ENCODE assay signal across 8 cellular contexts in genomic region chr6:89281779-89282246, GRCh38. TPM values are rescaled to one million over a fixed set of nuclear protein-coding genes. Genes with fewer than 3 reads are reported as not detected.
DNase-seq lines count a peak whose midpoint lies in the region; ATAC-seq, FAIRE-seq and TF ChIP-seq lines count a peak whose summit lies in the region.
"Had no signal": no experiment of that assay in that cellular context is flagged by ENCODE, and none has a peak within 500 bp of the region (broad histone marks: within the 10 kb centered on the region; RNA-seq: fewer than 3 reads in every experiment).

No MANE protein-coding gene starts in this region.

- H3K9ac ChIP-seq in H1 (replicated peaks in 1 of 4; ENCODE audit: extremely low read depth in 1 of 4, low read depth in 3 of 4, low read length in 3 of 4): no peak overlapping the region

- 72% methylated on average over 10 of the region's 10 CpGs; no CpG with 5 or more reads in 1 of the 2 experiments for WGBS in H1 (ENCODE audit: extremely low coverage in 1 of 2, insufficient coverage in 1 of 2, insufficient read length in 1 of 2, insufficient replicate concordance in 2 of 2, low coverage in 1 of 2, low lambda C conversion rate in 2 of 2, missing lambda C conversion rate in 1 of 2), 2 experiments
- 64 to 77% (median 70%) methylated on average over 10 of the region's 10 CpGs for WGBS in psoas muscle, 3 donors

- H4K8ac ChIP-seq in H1 (ENCODE audit: extremely low read depth, insufficient read depth, low read length): no peak overlapping the region

- ATAC-seq in GM21360 (IDR thresholded peaks at IDR 0.05; ENCODE audit: unreplicated experiment) (peak; percentile 96), HG03457 (IDR thresholded peaks at IDR 0.05; ENCODE audit: unreplicated experiment) (peak; percentile 83), psoas muscle (peak; percentile 42 to 73 (median 58))
- ATAC-seq: body of pancreas had no signal

- no peak overlapping the region for H2BK15ac ChIP-seq in H1 (ENCODE audit: low read length)

- H4K20me1 ChIP-seq in H1 (replicated peaks in 1 of 2; ENCODE audit: control insufficient read depth in 1 of 2, insufficient read depth in 2 of 2, low read length in 2 of 2): no peaks in the 10 kb centered on the region

- H3K23ac ChIP-seq in H1 (ENCODE audit: insufficient read length): no peak overlapping the region

- H2BK5ac ChIP-seq in H1 (ENCODE audit: low read depth, low read length): no peak overlapping the region; the same call in 1 of the 2 replicates

- no peaks in the 10 kb centered on the region for H3K79me1 ChIP-seq in H1 (ENCODE audit: low read depth, low read length)

- H3K36me3 ChIP-seq in H1 (ENCODE audit: control insufficient read depth in 2 of 4, insufficient read depth in 4 of 4, low read length in 3 of 4): no peaks in the 10 kb centered on the region
- H3K36me3 ChIP-seq in psoas muscle (ENCODE audit: insufficient read depth in 1 of 2, low read depth in 1 of 2): no peaks in the 10 kb centered on the region

- no peak overlapping the region for H2BK20ac ChIP-seq in H1 (ENCODE audit: low read length)

- no peak overlapping the region for H4K91ac ChIP-seq in H1 (replicated peaks; ENCODE audit: insufficient read length, low read length)

- H3K4ac ChIP-seq in H1 (replicated peaks; ENCODE audit: insufficient read length, low read depth, low read length): no peak overlapping the region

- H2AFZ ChIP-seq in H1 (ENCODE audit: low read length): 0 out of 2 replicates have a peak overlapping the region, but pooled peaks have one; percentile 45

- TF ChIP-seq EP300 in H1 (IDR thresholded peaks at IDR 0.05; ENCODE audit: borderline replicate concordance in 1 of 2, low read depth in 2 of 2, low read length in 2 of 2): no peak

- CTCF ChIA-PET in H1 (lab: Charles Lee; ENCODE audit: partially characterized antibody): interaction anchor here (0.5 to 4.0 kb wide), 36 partner anchors 9 to 305 kb away, joined by 3 to 57 read pairs (median 4); no protein-coding TSS in a partner anchor

- no peak overlapping the region for H4K5ac ChIP-seq in H1 (ENCODE audit: insufficient read length, low read depth, low read length)

- TF ChIP-seq RAD21 in H1 (IDR thresholded peaks at IDR 0.05 in 1 of 2, conservative IDR thresholded peaks at IDR 0.05 in 1 of 2; ENCODE audit: low read depth in 2 of 2, low read length in 2 of 2): peak; percentile 55 to 63

- DNase-seq in GM10266 (ENCODE audit: extremely low spot score): peak; percentile 83
- DNase-seq in SKM-1 treated with dmso at 0.1 percent for 144 hours (lab: John Stamatoyannopoulos, UW; ENCODE audit: unreplicated experiment): peak; percentile 88
- peak; percentile 49 to 81 for DNase-seq in H1 (ENCODE audit: low read depth in 1 of 2, low spot score in 2 of 2)
- no peak for DNase-seq in psoas muscle
- no peak for DNase-seq in NCI-H1105 treated with DMSO at 0.1 percent for 48 hours (lab: John Stamatoyannopoulos, UW)

- POLR2A ChIA-PET in H1 (lab: Charles Lee; ENCODE audit: partially characterized antibody): no interaction called here

- H3K4me3 ChIP-seq in H1 (ENCODE audit: extremely low read depth in 1 of 4, insufficient read depth in 2 of 4, low read depth in 3 of 4, low read length in 4 of 4): no peak overlapping the region
- no peak overlapping the region for H3K4me3 ChIP-seq in psoas muscle
- H3K4me3 ChIP-seq: body of pancreas had no signal

- no peak overlapping the region for H3K18ac ChIP-seq in H1 (ENCODE audit: extremely low read depth, low read length)

- no peak overlapping the region for H2AK5ac ChIP-seq in H1 (ENCODE audit: low read depth, low read length)

- H3K9me3 ChIP-seq in H1 (ENCODE audit: insufficient read depth in 2 of 2, low read depth in 1 of 2, low read length in 1 of 2) (no peaks in the 10 kb centered on the region), psoas muscle (no peaks in the 10 kb centered on the region)
- H3K9me3 ChIP-seq: body of pancreas had no signal

- peaks cover 0 to 1% (median 0%) of the 10 kb centered on the region in 4 experiments; a peak in 1 of 7 replicates for H3K27me3 ChIP-seq in H1 (replicated peaks in 1 of 4; ENCODE audit: control insufficient read depth in 3 of 4, extremely low read depth in 1 of 4, insufficient read depth in 3 of 4, low read length in 3 of 4)
- H3K27me3 ChIP-seq in psoas muscle (ENCODE audit: insufficient read depth in 3 of 3, low read length in 2 of 3): no peaks in the 10 kb centered on the region
- H3K27me3 ChIP-seq: body of pancreas had no signal

- peak; percentile 68 for TF ChIP-seq CTCF in GM10266 (IDR thresholded peaks at IDR 0.05; ENCODE audit: control insufficient read depth, insufficient read depth, low read depth, missing control alignments)
- TF ChIP-seq CTCF in H1 (IDR thresholded peaks at IDR 0.05; ENCODE audit: control extremely low read depth in 1 of 3, insufficient read depth in 1 of 3, low read depth in 1 of 3, low read length in 3 of 3): peak; percentile 67 to 98 (median 96)
- TF ChIP-seq CTCF in psoas muscle (IDR thresholded peaks at IDR 0.05): peak; percentile 34

- no peak overlapping the region for H3K56ac ChIP-seq in H1 (replicated peaks; ENCODE audit: insufficient read length, low read depth, low read length)

- H3K23me2 ChIP-seq in H1 (ENCODE audit: low read depth, low read length): no peaks in the 10 kb centered on the region

- TF ChIP-seq POLR2A in H1 (IDR thresholded peaks at IDR 0.05; ENCODE audit: control extremely low read depth in 1 of 2, low read depth in 2 of 2, low read length in 2 of 2): no peak

- no peak overlapping the region for H2BK120ac ChIP-seq in H1 (replicated peaks; ENCODE audit: low read depth, low read length)

- no peak overlapping the region for H3K14ac ChIP-seq in H1 (ENCODE audit: insufficient read length)

- H2BK12ac ChIP-seq in H1 (ENCODE audit: low read depth, low read length): no peak overlapping the region; the same call in 1 of the 2 replicates

- H3K27ac ChIP-seq in H1 (ENCODE audit: low read depth, low read length) (no peak overlapping the region), psoas muscle (no peak overlapping the region)
- H3K27ac ChIP-seq: body of pancreas had no signal

- peaks cover 0 to 11% (median 2%) of the 10 kb centered on the region in 4 experiments; a peak in 4 of 7 replicates for H3K4me1 ChIP-seq in H1 (replicated peaks in 1 of 4; ENCODE audit: control insufficient read depth in 3 of 4, insufficient read depth in 4 of 4, low read length in 3 of 4)
- no peaks in the 10 kb centered on the region for H3K4me1 ChIP-seq in psoas muscle
- H3K4me1 ChIP-seq: body of pancreas had no signal

- H3K4me2 ChIP-seq in H1 (ENCODE audit: insufficient read depth in 1 of 2, low read depth in 2 of 2, low read length in 2 of 2): no peak overlapping the region

- intact Hi-C loops in psoas muscle (cut with DNase I): no loop called here

- H3K79me2 ChIP-seq in H1 (ENCODE audit: control insufficient read depth in 1 of 2, insufficient read depth in 2 of 2, low read length in 2 of 2): no peaks in the 10 kb centered on the region

- peak; percentile 98 for FAIRE-seq in H1 (lab: Jason Lieb, UNC)

TF ChIP-seq in H1, 55 proteins besides CTCF, POLR2A, EP300 and RAD21:
- no peak for TF ChIP-seq TCF12 (IDR thresholded peaks at IDR 0.05; ENCODE audit: low read depth, low read length)
- no peak for TF ChIP-seq SP1 (IDR thresholded peaks at IDR 0.05; ENCODE audit: low read depth, low read length)
- TF ChIP-seq, protein P1, sequence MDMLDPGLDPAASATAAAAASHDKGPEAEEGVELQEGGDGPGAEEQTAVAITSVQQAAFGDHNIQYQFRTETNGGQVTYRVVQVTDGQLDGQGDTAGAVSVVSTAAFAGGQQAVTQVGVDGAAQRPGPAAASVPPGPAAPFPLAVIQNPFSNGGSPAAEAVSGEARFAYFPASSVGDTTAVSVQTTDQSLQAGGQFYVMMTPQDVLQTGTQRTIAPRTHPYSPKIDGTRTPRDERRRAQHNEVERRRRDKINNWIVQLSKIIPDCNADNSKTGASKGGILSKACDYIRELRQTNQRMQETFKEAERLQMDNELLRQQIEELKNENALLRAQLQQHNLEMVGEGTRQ (IDR thresholded peaks at IDR 0.05; ENCODE audit: low read length): no peak
- TF ChIP-seq PHF8 (conservative IDR thresholded peaks at IDR 0.05; ENCODE audit: low read depth, low read length): no peak
- 0 out of 2 replicates have a peak, but pooled peaks have one; percentile 30 for TF ChIP-seq YY1 (IDR thresholded peaks at IDR 0.05; ENCODE audit: low read depth, low read length)
- no peak for TF ChIP-seq SIX5 (IDR thresholded peaks at IDR 0.05; ENCODE audit: low read depth, low read length)
- TF ChIP-seq NRF1 (IDR thresholded peaks at IDR 0.05; ENCODE audit: low read depth, low read length): no peak
- TF ChIP-seq KDM5A (IDR thresholded peaks at IDR 0.05; ENCODE audit: low read length): no peak
- TF ChIP-seq SRF (IDR thresholded peaks at IDR 0.05; ENCODE audit: low read depth, low read length): no peak
- no peak for TF ChIP-seq FOSL1 (IDR thresholded peaks at IDR 0.05; ENCODE audit: insufficient read depth, low read depth, low read length)
- TF ChIP-seq, protein P2, sequence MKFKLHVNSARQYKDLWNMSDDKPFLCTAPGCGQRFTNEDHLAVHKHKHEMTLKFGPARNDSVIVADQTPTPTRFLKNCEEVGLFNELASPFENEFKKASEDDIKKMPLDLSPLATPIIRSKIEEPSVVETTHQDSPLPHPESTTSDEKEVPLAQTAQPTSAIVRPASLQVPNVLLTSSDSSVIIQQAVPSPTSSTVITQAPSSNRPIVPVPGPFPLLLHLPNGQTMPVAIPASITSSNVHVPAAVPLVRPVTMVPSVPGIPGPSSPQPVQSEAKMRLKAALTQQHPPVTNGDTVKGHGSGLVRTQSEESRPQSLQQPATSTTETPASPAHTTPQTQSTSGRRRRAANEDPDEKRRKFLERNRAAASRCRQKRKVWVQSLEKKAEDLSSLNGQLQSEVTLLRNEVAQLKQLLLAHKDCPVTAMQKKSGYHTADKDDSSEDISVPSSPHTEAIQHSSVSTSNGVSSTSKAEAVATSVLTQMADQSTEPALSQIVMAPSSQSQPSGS (IDR thresholded peaks at IDR 0.05; ENCODE audit: low read length): no peak
- no peak for TF ChIP-seq CBX5 (IDR thresholded peaks at IDR 0.05; ENCODE audit: low read depth, low read length)
- TF ChIP-seq CREB1 (IDR thresholded peaks at IDR 0.05): peak; percentile 55; the same call in 1 of the 2 replicates
- TF ChIP-seq TAF1 (IDR thresholded peaks at IDR 0.05; ENCODE audit: low read depth, low read length): no peak

RNA-seq across cellular contexts. Expression of gene GABRR2, which starts 33.3 kb away (rescaled TPM):
- not detected in 2 replicates for total RNA-seq in H1 (2021; fragmentation: NEBNext Ultra II Directional; extraction: Animal tissue kit (Norgen Biotek cat#: 25700))
- polyA plus RNA-seq in H1 (2011; rRNA removed): 0.09 TPM in 1 of 2 replicates, not detected in the other
- polyA plus RNA-seq in H1 (2011; cell fraction: cytosol; rRNA removed): not detected
- polyA plus RNA-seq in H1 (2011; cell fraction: nucleus; rRNA removed): 0.14 TPM
- not detected in 4 replicates for polyA plus RNA-seq in H1 (2012, experiment 1 of 2)
- not detected for polyA plus RNA-seq in H1 (2012, experiment 2 of 2)
- polyA plus RNA-seq in H1 (2013, experiment 1 of 2): 0.04 TPM
- not detected for polyA plus RNA-seq in H1 (2013, experiment 2 of 2)
- not detected in 2 replicates for polyA minus RNA-seq in H1 (2011; rRNA and poly(A)+ RNA removed)
- not detected for polyA minus RNA-seq in H1 (2011; cell fraction: cytosol; rRNA and poly(A)+ RNA removed)
- polyA minus RNA-seq in H1 (2011; cell fraction: nucleus; rRNA and poly(A)+ RNA removed): 0.40 TPM
- total RNA-seq in psoas muscle: under 1 TPM; 0.34 to 0.71 (median 0.53) TPM
- polyA plus RNA-seq in psoas muscle: 1 to 10 TPM in 1 of 3 donors, under 1 TPM in 2; 0.79 to 4.3 (median 0.87) TPM

Comparison
In these comparisons a context has a peak if more than half of its experiments do, and no peak if none do; other contexts are left out.
1. DNase-seq: peak in GM10266 (single experiment), SKM-1 treated with dmso at 0.1 percent for 144 hours (single experiment) and H1 (2 of 2); none in psoas muscle (0 of 2) and NCI-H1105 treated with DMSO at 0.1 percent for 48 hours (single experiment).
2. CTCF ChIP-seq: peak in every context shown above with its lines; median percentile 96 in H1; 68 in GM10266; 34 in psoas muscle.
3. Peak in every context shown above with its lines, with median percentiles within 50 percentile points of each other: ATAC-seq.